20 cellular contexts compared by ENCODE assay signal in genomic region chr1:85824066-85824835, GRCh38.
"Had no signal": no experiment of that assay in that cellular context is flagged by ENCODE, and none has a peak within 500 bp of the region (broad histone marks: within the 10 kb centered on the region; RNA-seq: fewer than 3 reads in every experiment).

No MANE protein-coding gene starts in this region.

- H3K4me1 Mint-ChIP-seq: immature natural killer cell had no signal

- DNase-seq: activated CD4-positive, alpha-beta T cell treated with anti-CD3 and anti-CD28 coated beads for 4 hours; activated CD8-positive, alpha-beta memory T cell treated with anti-CD3 and anti-CD28 coated beads, Interleukin-2, amount 50 U/mL, for 4 hours; activated CD8-positive, alpha-beta T cell treated with anti-CD3 and anti-CD28 coated beads for 36 hours; activated naive CD4-positive, alpha-beta T cell; activated T-cell treated with anti-CD3 and anti-CD28 coated beads, Interleukin-2, amount 50 U/mL, for 72 hours; effector CD4-positive, alpha-beta T cell; hippocampal formation; immature natural killer cell; left cardiac atrium; nucleus accumbens; stimulated activated CD4-positive, alpha-beta T cell treated with anti-CD3 and anti-CD28 coated beads, Interleukin-4, amount 100 ng/mL, for 4 hours; stomach; T-helper 9 cell had no signal

- H3K36me3 ChIP-seq: ascending aorta, right atrium auricular region, stomach, thoracic aorta had no signal

- FAIRE-seq: urothelium cell line had no signal

- H3K4me3 ChIP-seq: ascending aorta, right atrium auricular region, skin epidermis, stomach, thoracic aorta had no signal

- H3K4me1 ChIP-seq: ascending aorta, right atrium auricular region, stomach had no signal

- H3K9me3 ChIP-seq: ascending aorta, right atrium auricular region, stomach, thoracic aorta had no signal

- H3K27ac Mint-ChIP-seq: activated CD8-positive, alpha-beta T cell treated with anti-CD3 and anti-CD28 coated beads for 36 hours; activated T-cell treated with anti-CD3 and anti-CD28 coated beads, Interleukin-2, amount 50 U/mL, for 72 hours; immature natural killer cell; natural killer cell treated with Interleukin-12 subunit alpha and Interleukin-12 subunit beta and Interleukin-15 and Interleukin-18, amount 100 ng/mL, for 72 hours had no signal

- ATAC-seq: activated CD8-positive, alpha-beta T cell treated with anti-CD3 and anti-CD28 coated beads for 36 hours; activated T-cell treated with anti-CD3 and anti-CD28 coated beads, Interleukin-2, amount 50 U/mL, for 72 hours; left cardiac atrium; natural killer cell treated with Interleukin-12 subunit alpha and Interleukin-12 subunit beta and Interleukin-15 and Interleukin-18, amount 100 ng/mL, for 72 hours had no signal

- H3K9me3 Mint-ChIP-seq: activated CD8-positive, alpha-beta T cell treated with anti-CD3 and anti-CD28 coated beads for 36 hours; natural killer cell treated with Interleukin-12 subunit alpha and Interleukin-12 subunit beta and Interleukin-15 and Interleukin-18, amount 100 ng/mL, for 72 hours had no signal

- H3K27me3 Mint-ChIP-seq: activated CD8-positive, alpha-beta T cell treated with anti-CD3 and anti-CD28 coated beads for 36 hours; natural killer cell treated with Interleukin-12 subunit alpha and Interleukin-12 subunit beta and Interleukin-15 and Interleukin-18, amount 100 ng/mL, for 72 hours had no signal

- H3K4me3 Mint-ChIP-seq: activated CD8-positive, alpha-beta T cell treated with anti-CD3 and anti-CD28 coated beads for 36 hours; activated T-cell treated with anti-CD3 and anti-CD28 coated beads, Interleukin-2, amount 50 U/mL, for 72 hours; immature natural killer cell; natural killer cell treated with Interleukin-12 subunit alpha and Interleukin-12 subunit beta and Interleukin-15 and Interleukin-18, amount 100 ng/mL, for 72 hours had no signal

- H3K27me3 ChIP-seq: ascending aorta, right atrium auricular region, stomach had no signal

- H3K27ac ChIP-seq: ascending aorta, right atrium auricular region, skin epidermis, stomach, thoracic aorta, VCaP had no signal

- H3K36me3 Mint-ChIP-seq: immature natural killer cell had no signal
